1 cellular context compared by ENCODE assay signal in genomic region chr22:39242389-39242808, GRCh38.
TF ChIP-seq lines count a peak whose summit lies in the region.

No MANE protein-coding gene starts in this region.

TF ChIP-seq in IMR-90, 13 proteins besides CTCF, POLR2A, EP300 and RAD21 (continued from another document):
- no peak for TF ChIP-seq FOS (IDR thresholded peaks at IDR 0.05; ENCODE audit: low read depth, low read length)
- TF ChIP-seq NFE2L2 (IDR thresholded peaks at IDR 0.05; ENCODE audit: low read depth, low read length) = no peak
- TF ChIP-seq MXI1 (IDR thresholded peaks at IDR 0.05; ENCODE audit: borderline replicate concordance, low read depth, low read length) = no peak
- no peak for TF ChIP-seq SMC3 (IDR thresholded peaks at IDR 0.05; ENCODE audit: low read depth, low read length)
- no peak for TF ChIP-seq RFX5 (IDR thresholded peaks at IDR 0.05; ENCODE audit: low read depth, low read length)
- TF ChIP-seq, protein P1, sequence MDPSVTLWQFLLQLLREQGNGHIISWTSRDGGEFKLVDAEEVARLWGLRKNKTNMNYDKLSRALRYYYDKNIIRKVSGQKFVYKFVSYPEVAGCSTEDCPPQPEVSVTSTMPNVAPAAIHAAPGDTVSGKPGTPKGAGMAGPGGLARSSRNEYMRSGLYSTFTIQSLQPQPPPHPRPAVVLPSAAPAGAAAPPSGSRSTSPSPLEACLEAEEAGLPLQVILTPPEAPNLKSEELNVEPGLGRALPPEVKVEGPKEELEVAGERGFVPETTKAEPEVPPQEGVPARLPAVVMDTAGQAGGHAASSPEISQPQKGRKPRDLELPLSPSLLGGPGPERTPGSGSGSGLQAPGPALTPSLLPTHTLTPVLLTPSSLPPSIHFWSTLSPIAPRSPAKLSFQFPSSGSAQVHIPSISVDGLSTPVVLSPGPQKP (IDR thresholded peaks at IDR 0.05; ENCODE audit: borderline replicate concordance, low read depth, low read length) = no peak
- no peak for TF ChIP-seq MAZ (IDR thresholded peaks at IDR 0.05; ENCODE audit: borderline replicate concordance, low read depth, low read length)
- TF ChIP-seq BHLHE40 (IDR thresholded peaks at IDR 0.05; ENCODE audit: low read depth, low read length) = no peak
- no peak for TF ChIP-seq CHD1 (IDR thresholded peaks at IDR 0.05; ENCODE audit: low read depth, low read length)
- no peak for TF ChIP-seq USF2 (IDR thresholded peaks at IDR 0.05; ENCODE audit: low read depth, low read length)
